ENCODE assay signal across 11 cellular contexts in the genomic region with DNA sequence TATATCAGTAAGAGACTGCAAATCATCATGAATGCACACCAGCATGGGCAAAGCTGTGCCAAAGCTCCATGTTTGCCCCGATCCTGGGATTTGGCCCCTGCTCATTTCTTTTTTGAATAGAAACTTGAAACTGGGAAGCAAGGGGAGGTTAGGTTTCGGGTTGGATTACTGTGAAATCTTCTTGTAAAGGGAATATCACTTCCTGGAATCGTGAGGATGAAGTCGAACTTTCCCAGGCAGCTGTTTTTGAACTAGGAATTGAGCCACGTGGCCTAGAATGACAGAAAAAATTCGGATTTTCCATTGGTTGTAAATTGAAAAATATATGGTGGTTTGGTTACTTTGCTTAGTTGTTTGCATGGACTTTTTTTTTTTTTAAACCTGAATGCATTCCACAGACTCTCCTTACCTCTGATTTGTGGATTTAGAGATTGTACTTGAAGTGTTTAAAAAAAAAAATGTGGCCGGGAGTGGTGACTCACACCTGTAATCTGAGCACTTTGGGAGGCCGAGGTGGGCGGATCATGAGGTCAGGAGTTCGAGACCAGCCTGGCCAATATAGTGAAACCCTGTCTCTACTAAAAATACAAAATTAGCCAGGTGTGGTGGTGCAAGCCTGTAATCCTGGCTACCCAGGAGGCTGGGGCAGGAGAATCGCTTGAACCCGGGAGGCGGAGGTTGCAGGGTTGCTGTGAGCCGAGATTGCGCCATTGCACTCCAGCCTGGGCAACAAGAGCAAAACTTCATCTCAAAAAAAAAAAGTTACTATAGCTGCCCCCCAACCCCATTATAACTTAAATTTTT. TPM values are rescaled to one million over a fixed set of nuclear protein-coding genes. Genes with fewer than 3 reads are reported as not detected.
DNase-seq lines count a peak whose midpoint lies in the region; ATAC-seq, FAIRE-seq and TF ChIP-seq lines count a peak whose summit lies in the region.
"Had no signal": no experiment of that assay in that cellular context is flagged by ENCODE, and none has a peak within 500 bp of the region (broad histone marks: within the 10 kb centered on the region; RNA-seq: fewer than 3 reads in every experiment).

No MANE protein-coding gene starts in this region.

- H3K27me3 ChIP-seq in K562 (ENCODE audit: control insufficient read depth in 2 of 2, insufficient read depth in 2 of 2, low read length in 2 of 2) (no peaks in the 10 kb centered on the region), osteoblast (ENCODE audit: insufficient read depth, low read length) (no peaks in the 10 kb centered on the region)
- H3K27me3 ChIP-seq: MG63 had no signal

- in situ Hi-C loops in K562 (cut with MboI): no loop called here

- no peak for TF ChIP-seq EP300 in K562 (IDR thresholded peaks at IDR 0.05; ENCODE audit: low read length)

- peaks cover 0 to 2% (median 0%) of the 10 kb centered on the region in 7 donors for H3K9me3 Mint-ChIP-seq in CD14-positive monocyte
- no peaks in the 10 kb centered on the region for H3K9me3 Mint-ChIP-seq in activated naive CD4-positive, alpha-beta T cell treated with anti-CD3 and anti-CD28 coated beads, Interleukin-2, amount 50 U/mL, for 72 hours

- intact Hi-C loops in CD14-positive monocyte (cut with micrococcal nuclease): loop anchor here (2.0 to 10.0 kb wide), 4 partner anchors 65 to 1359 kb away; no protein-coding TSS in a partner anchor
- intact Hi-C loops in K562 (cut with micrococcal nuclease): loop anchor here (1.0 to 2.0 kb wide), 2 partner anchors 65 to 73 kb away; no protein-coding TSS in a partner anchor

- H4K20me1 ChIP-seq in K562 (replicated peaks; ENCODE audit: control insufficient read depth, insufficient read depth, low read length) (no peaks in the 10 kb centered on the region), osteoblast (ENCODE audit: insufficient read depth, low read length) (no peaks in the 10 kb centered on the region)

- no peaks in the 10 kb centered on the region for H3K36me3 Mint-ChIP-seq in CD14-positive monocyte
- peaks cover 0 to 2% of the 10 kb centered on the region in 2 donors for H3K36me3 Mint-ChIP-seq in activated naive CD4-positive, alpha-beta T cell treated with anti-CD3 and anti-CD28 coated beads, Interleukin-2, amount 50 U/mL, for 72 hours

- ATAC-seq in K562 (peak; percentile 43), HG03175 (IDR thresholded peaks at IDR 0.05; ENCODE audit: unreplicated experiment) (no peak)
- no peak for ATAC-seq in activated naive CD4-positive, alpha-beta T cell treated with anti-CD3 and anti-CD28 coated beads, Interleukin-2, amount 50 U/mL, for 72 hours

- POLR2A ChIA-PET in K562 (lab: Yijun Ruan, JAX): interaction anchor here (0.6 to 1.9 kb wide), 12 partner anchors 9 to 175 kb away, joined by 3 to 10 read pairs (median 4); a partner anchor contains a TSS

- H3K9me1 ChIP-seq in K562 (ENCODE audit: control insufficient read depth, insufficient read depth, low read length): no peaks in the 10 kb centered on the region

- H3K27ac ChIP-seq in K562 (ENCODE audit: extremely low read depth, low read depth, low read length) (no peak overlapping the region), osteoblast (ENCODE audit: low read depth, low read length) (peak overlapping the region; percentile 62)

- peak overlapping the region; percentile 45 to 70 for H3K4me3 Mint-ChIP-seq in CD14-positive monocyte

- no peak for TF ChIP-seq CTCF in CD14-positive monocyte (IDR thresholded peaks at IDR 0.05)
- TF ChIP-seq CTCF in HFF-Myc (IDR thresholded peaks at IDR 0.05; ENCODE audit: low read depth, low read length, missing control alignments): no peak
- no peak for TF ChIP-seq CTCF in K562 (IDR thresholded peaks at IDR 0.05 in 2 of 3, conservative IDR thresholded peaks at IDR 0.05 in 1 of 3; ENCODE audit: insufficient read depth in 2 of 3, low read depth in 1 of 3, low read length in 3 of 3)
- TF ChIP-seq CTCF in osteoblast (IDR thresholded peaks at IDR 0.05; ENCODE audit: extremely low read depth, low read depth, low read length): no peak

- H3K27me3 Mint-ChIP-seq in CD14-positive monocyte (ENCODE audit: low read depth in 3 of 3): peaks cover 10 to 19% (median 14%) of the 10 kb centered on the region in 3 donors

- H3K4me1 ChIP-seq in K562 (replicated peaks in 1 of 2; ENCODE audit: control insufficient read depth in 2 of 2, insufficient read depth in 2 of 2, low read length in 2 of 2) (peaks cover 7 to 8% of the 10 kb centered on the region in 2 experiments; a peak in 3 of 5 replicates), osteoblast (ENCODE audit: insufficient read depth, low read length) (peaks cover 63% of the 10 kb centered on the region)

- H3K9me3 ChIP-seq in K562 (replicated peaks; ENCODE audit: control insufficient read depth, insufficient read depth, low read depth, low read length): no peaks in the 10 kb centered on the region
- H3K9me3 ChIP-seq in osteoblast (ENCODE audit: low read depth, low read length): no peaks in the 10 kb centered on the region
- H3K9me3 ChIP-seq: MG63 had no signal

- H3K36me3 ChIP-seq in K562 (ENCODE audit: control insufficient read depth, insufficient read depth, low read length) (no peaks in the 10 kb centered on the region), osteoblast (ENCODE audit: insufficient read depth, low read length) (no peaks in the 10 kb centered on the region)
- H3K36me3 ChIP-seq: MG63 had no signal

- H3K4me3 ChIP-seq in HFF-Myc (replicated peaks; ENCODE audit: low read depth, low read length) (no peak overlapping the region), K562 (no peak overlapping the region), osteoblast (ENCODE audit: insufficient read depth, low read length) (no peak overlapping the region)
- H3K4me3 ChIP-seq: MG63 had no signal

- H2AFZ ChIP-seq in K562 (ENCODE audit: low read depth, low read length) (peak overlapping the region; percentile 63), osteoblast (ENCODE audit: low read length) (no peak overlapping the region)

- no peak overlapping the region for H3K9ac ChIP-seq in K562 (ENCODE audit: insufficient read depth in 1 of 2, low read depth in 2 of 2, low read length in 2 of 2)

- no peak for TF ChIP-seq RAD21 in K562 (CRISPR knock-in tag; conservative IDR thresholded peaks at IDR 0.05 in 1 of 2, IDR thresholded peaks at IDR 0.05 in 1 of 2)

- WGBS in K562 (ENCODE audit: insufficient coverage, low coverage, missing lambda C conversion rate): 32% methylated on average over 15 of the region's 15 CpGs

- BruUV-seq in K562 (replicated peaks; lab: Mats Ljungman, UMichigan): no TSS peak

- H3K4me1 Mint-ChIP-seq in CD14-positive monocyte: peaks cover 7% of the 10 kb centered on the region

- CTCF ChIA-PET in K562 (lab: Yijun Ruan, JAX; ENCODE audit: low intra/inter-chr PET ratio): interaction anchor here (0.6 kb wide), 1 partner anchor 65 kb away, joined by 3 read pairs; no protein-coding TSS in a partner anchor

- DNase-seq in CD14-positive monocyte (ENCODE audit: low spot score): no peak
- DNase-seq in HFF-Myc (ENCODE audit: extremely low read depth, low read depth): peak; percentile 77
- no peak for DNase-seq in K562 (ENCODE audit: extremely low read depth in 1 of 4, low spot score in 3 of 4)
- DNase-seq in osteoblast (ENCODE audit: insufficient read length, low spot score, missing footprints): no peak
- no peak for DNase-seq in NCI-H1105 treated with DMSO at 0.1 percent for 48 hours (lab: John Stamatoyannopoulos, UW)
- DNase-seq in NCI-H146 (lab: John Stamatoyannopoulos, UW): no peak
- DNase-seq in activated naive CD4-positive, alpha-beta T cell treated with anti-CD3 and anti-CD28 coated beads, Interleukin-2, amount 50 U/mL, for 72 hours (ENCODE audit: low spot score in 2 of 2): no peak
- DNase-seq: activated gamma-delta T cell, MG63, NCI-H2081 treated with DMSO at 0.1 percent for 48 hours had no signal

- H3K4me2 ChIP-seq in K562 (ENCODE audit: insufficient read depth, low read length): peak overlapping the region; percentile 28
- H3K4me2 ChIP-seq in osteoblast (ENCODE audit: insufficient read depth, low read length): peak overlapping the region; percentile 12

- H3K27ac Mint-ChIP-seq in CD14-positive monocyte: no peak overlapping the region
- no peak overlapping the region for H3K27ac Mint-ChIP-seq in activated naive CD4-positive, alpha-beta T cell treated with anti-CD3 and anti-CD28 coated beads, Interleukin-2, amount 50 U/mL, for 72 hours

- H3K79me2 ChIP-seq in K562 (ENCODE audit: control insufficient read depth, insufficient read depth, low read length) (no peaks in the 10 kb centered on the region), osteoblast (ENCODE audit: insufficient read depth, low read length) (no peaks in the 10 kb centered on the region)

- no peak for FAIRE-seq in K562 (lab: Jason Lieb, UNC)

- TF ChIP-seq POLR2A in K562 (conservative IDR thresholded peaks at IDR 0.05): no peak

RNA-seq across cellular contexts. Expression of a gene that starts 32.1 kb away (rescaled TPM):
- polyA plus RNA-seq in CD14-positive monocyte: not detected
- total RNA-seq in K562 (2011; cell fraction: chromatin; rRNA removed; ENCODE audit: low replicate concordance): 15.0 and 18.7 TPM in 2 replicates
- 7.2 and 9.7 TPM in 2 replicates for total RNA-seq in K562 (2011; cell fraction: nucleolus; rRNA removed)
- total RNA-seq in K562 (2011; cell fraction: nucleoplasm; rRNA removed): 10.6 and 15.3 TPM in 2 replicates
- 4.2 and 4.5 TPM in 2 replicates for total RNA-seq in K562 (2014; rRNA removed)
- total RNA-seq in K562 (2014; rRNA removed; fragmentation: Illumina TruSeq; extraction: Trizol): 5.1 and 5.4 TPM in 2 replicates
- 3.2 and 3.4 TPM in 2 replicates for total RNA-seq in K562 (2015; rRNA removed; fragmentation: Illumina TruSeq; extraction: Trizol)
- total RNA-seq in K562 (2021): 4.6 and 5.5 TPM in 2 replicates
- polyA plus RNA-seq in K562 (2011; rRNA removed): 6.1 and 6.5 TPM in 2 replicates
- polyA plus RNA-seq in K562 (2011; cell fraction: cytosol; rRNA removed): 1.2 and 3.5 TPM in 2 replicates
- 18.4 and 19.2 TPM in 2 replicates for polyA plus RNA-seq in K562 (2011; cell fraction: nucleus; rRNA removed)
- polyA plus RNA-seq in K562 (2012): 2.1 and 7.1 TPM in 2 replicates
- polyA plus RNA-seq in K562 (2014; fragmentation: Illumina TruSeq; extraction: Trizol): 4.4 and 5.0 TPM in 2 replicates
- polyA plus RNA-seq in K562 (2014; fragmentation: Nextera tagmentation; extraction: Ambion mirVana): 1 to 10 TPM; 1.7 to 1.9 TPM
- polyA plus RNA-seq in K562 (2014; rRNA removed): 4.7 and 5.8 TPM in 2 replicates
- 9.8 and 10.6 TPM in 2 replicates for polyA minus RNA-seq in K562 (2011; rRNA and poly(A)+ RNA removed)
- 2.2 and 2.6 TPM in 2 replicates for polyA minus RNA-seq in K562 (2011; cell fraction: cytosol; rRNA and poly(A)+ RNA removed)
- polyA minus RNA-seq in K562 (2011; cell fraction: nucleus; rRNA and poly(A)+ RNA removed): 9.3 and 13.6 TPM in 2 replicates
- 0.29 and 0.36 TPM in 2 replicates for total RNA-seq in osteoblast
- total RNA-seq in activated naive CD4-positive, alpha-beta T cell treated with anti-CD3 and anti-CD28 coated beads, Interleukin-2, amount 50 U/mL, for 72 hours: under 1 TPM; 0.59 to 0.88 TPM

RNA-seq across cellular contexts. Expression of a gene that starts 59.7 kb away (rescaled TPM):
- polyA plus RNA-seq in CD14-positive monocyte: 10 to 100 TPM; 21.0 to 25.3 TPM
- total RNA-seq in K562 (2011; cell fraction: chromatin; rRNA removed; ENCODE audit: low replicate concordance): 14.2 and 14.4 TPM in 2 replicates
- 11.3 and 12.0 TPM in 2 replicates for total RNA-seq in K562 (2011; cell fraction: nucleolus; rRNA removed)
- 14.4 and 15.9 TPM in 2 replicates for total RNA-seq in K562 (2011; cell fraction: nucleoplasm; rRNA removed)
- total RNA-seq in K562 (2014; rRNA removed): 5.6 and 8.7 TPM in 2 replicates
- total RNA-seq in K562 (2014; rRNA removed; fragmentation: Illumina TruSeq; extraction: Trizol): 6.1 and 6.5 TPM in 2 replicates
- total RNA-seq in K562 (2015; rRNA removed; fragmentation: Illumina TruSeq; extraction: Trizol): 6.7 and 7.1 TPM in 2 replicates
- 13.1 and 13.4 TPM in 2 replicates for total RNA-seq in K562 (2021)
- polyA plus RNA-seq in K562 (2011; rRNA removed): 11.4 and 19.6 TPM in 2 replicates
- 7.0 and 9.5 TPM in 2 replicates for polyA plus RNA-seq in K562 (2011; cell fraction: cytosol; rRNA removed)
- polyA plus RNA-seq in K562 (2011; cell fraction: nucleus; rRNA removed): 12.5 and 13.4 TPM in 2 replicates
- polyA plus RNA-seq in K562 (2012): 5.1 and 7.4 TPM in 2 replicates
- polyA plus RNA-seq in K562 (2014; fragmentation: Illumina TruSeq; extraction: Trizol): 10.7 and 10.8 TPM in 2 replicates
- polyA plus RNA-seq in K562 (2014; fragmentation: Nextera tagmentation; extraction: Ambion mirVana): 1 to 10 TPM; 2.1 to 3.0 TPM
- 6.2 and 6.5 TPM in 2 replicates for polyA plus RNA-seq in K562 (2014; rRNA removed)
- polyA minus RNA-seq in K562 (2011; rRNA and poly(A)+ RNA removed): 11.9 and 14.6 TPM in 2 replicates
- polyA minus RNA-seq in K562 (2011; cell fraction: cytosol; rRNA and poly(A)+ RNA removed): 7.5 and 8.1 TPM in 2 replicates
- 4.7 and 8.6 TPM in 2 replicates for polyA minus RNA-seq in K562 (2011; cell fraction: nucleus; rRNA and poly(A)+ RNA removed)
- 6.8 and 8.3 TPM in 2 replicates for total RNA-seq in osteoblast
- 1 to 10 TPM; 1.1 to 7.5 TPM for total RNA-seq in activated naive CD4-positive, alpha-beta T cell treated with anti-CD3 and anti-CD28 coated beads, Interleukin-2, amount 50 U/mL, for 72 hours
